ENCODE assay signal across 34 cellular contexts in genomic region chr3:1792466-1792865, GRCh38.
"Had no signal": no experiment of that assay in that cellular context is flagged by ENCODE, and none has a peak within 500 bp of the region (broad histone marks: within the 10 kb centered on the region; RNA-seq: fewer than 3 reads in every experiment).

No MANE protein-coding gene starts in this region.

- DNase-seq: activated effector memory CD4-positive, alpha-beta T cell treated with anti-CD3 and anti-CD28 coated beads, Interleukin-2, amount 50 U/mL, for 16 hours; activated effector memory CD4-positive, alpha-beta T cell treated with Interleukin-2 at 50 U/mL for 16 hours; activated gamma-delta T cell; activated gamma-delta T cell treated with Interleukin-2 at 50 U/mL for 16 hours; activated naive CD4-positive, alpha-beta T cell; activated naive CD4-positive, alpha-beta T cell treated with anti-CD3 and anti-CD28 coated beads for 36 hours; activated naive CD4-positive, alpha-beta T cell treated with anti-CD3 and anti-CD28 coated beads, Interleukin-2, amount 10 ng/mL, durations not matched to agents 7 days and 5 days; activated naive CD4-positive, alpha-beta T cell treated with anti-CD3 and anti-CD28 coated beads, Interleukin-2, amount 50 U/mL, for 16 hours; activated naive CD4-positive, alpha-beta T cell treated with Interleukin-2 at 50 U/mL for 16 hours; activated naive CD8-positive, alpha-beta T cell treated with anti-CD3 and anti-CD28 coated beads for 36 hours; activated naive CD8-positive, alpha-beta T cell treated with anti-CD3 and anti-CD28 coated beads, Interleukin-2, amount 10 ng/mL, durations not matched to agents 7 days and 5 days; activated naive CD8-positive, alpha-beta T cell treated with anti-CD3 and anti-CD28 coated beads, Interleukin-2, amount 50 U/mL, for 24 hours; activated T-cell treated with anti-CD3 and anti-CD28 coated beads, Interleukin-2, amount 50 U/mL, for 1 hour; activated T-cell treated with anti-CD3 and anti-CD28 coated beads, Interleukin-2, amount 50 U/mL, for 24 hours; activated T-cell treated with anti-CD3 and anti-CD28 coated beads, Interleukin-2, amount 50 U/mL, for 4 hours; activated T-cell treated with anti-CD3 and anti-CD28 coated beads, Interleukin-2, amount 50 U/mL, for 48 hours; activated T-cell treated with anti-CD3 and anti-CD28 coated beads, Interleukin-2, amount 50 U/mL, for 72 hours; adrenal gland; amniotic stem cell; amygdala; anterior cingulate cortex; aorta; body of pancreas; brain microvascular endothelial cell; caudate nucleus; central memory CD4-positive, alpha-beta T cell; cerebellar nuclear complex had no signal

- H3K27me3 ChIP-seq: adrenal gland, ascending aorta, body of pancreas, brain microvascular endothelial cell, breast epithelium, cardiac muscle cell had no signal

- H3K4me3 ChIP-seq: adrenal gland, ascending aorta, body of pancreas, breast epithelium, cardiac muscle cell had no signal

- H3K9me3 ChIP-seq: adrenal gland, ascending aorta, body of pancreas, breast epithelium had no signal

- H3K4me1 ChIP-seq: adrenal gland, ascending aorta, body of pancreas, breast epithelium had no signal

- H3K36me3 ChIP-seq: adrenal gland, ascending aorta, brain microvascular endothelial cell, breast epithelium, cardiac muscle cell had no signal

- ATAC-seq: activated naive CD4-positive, alpha-beta T cell treated with anti-CD3 and anti-CD28 coated beads, Interleukin-2, amount 50 U/mL, for 72 hours; activated naive CD8-positive, alpha-beta T cell treated with anti-CD3 and anti-CD28 coated beads, Interleukin-2, amount 50 U/mL, for 24 hours; activated T-cell treated with anti-CD3 and anti-CD28 coated beads, Interleukin-2, amount 50 U/mL, for 4 hours; activated T-cell treated with anti-CD3 and anti-CD28 coated beads, Interleukin-2, amount 50 U/mL, for 72 hours; activated T-helper 17 cell treated with anti-CD3 and anti-CD28 coated beads, Interleukin-2, amount 50 U/mL, for 72 hours; body of pancreas had no signal

- FAIRE-seq: astrocyte, bronchial epithelial cell had no signal

- H3K27ac ChIP-seq: adrenal gland, ascending aorta, body of pancreas, brain microvascular endothelial cell, breast epithelium, cardiac muscle cell had no signal
